Comparison of ENCODE assay signal across 24 cellular contexts in genomic region chr17:75740631-75741077, GRCh38.
"Had no signal": no experiment of that assay in that cellular context is flagged by ENCODE, and none has a peak within 500 bp of the region (broad histone marks: within the 10 kb centered on the region; RNA-seq: fewer than 3 reads in every experiment).

No MANE protein-coding gene starts in this region.

- H3K4me1 Mint-ChIP-seq: activated T-helper 17 cell treated with anti-CD3 and anti-CD28 coated beads, Interleukin-2, amount 50 U/mL, for 72 hours had no signal

- ATAC-seq: activated T-cell treated with anti-CD3 and anti-CD28 coated beads, Interleukin-2, amount 50 U/mL, for 4 hours; activated T-helper 17 cell treated with anti-CD3 and anti-CD28 coated beads, Interleukin-2, amount 50 U/mL, for 72 hours; gastroesophageal sphincter; naive thymus-derived CD8-positive, alpha-beta T cell; right cardiac atrium; stimulated activated naive CD8-positive, alpha-beta T cell treated with anti-CD3 and anti-CD28 coated beads, Interleukin-15, Interleukin-2, amounts not matched to agents 100 U/mL and 50 U/mL, for 24 hours had no signal

- H3K9me3 Mint-ChIP-seq: activated CD4-positive, alpha-beta memory T cell treated with anti-CD3 and anti-CD28 coated beads, Interleukin-2, amount 10 ng/mL, durations not matched to agents 7 days and 5 days; activated CD4-positive, alpha-beta T cell treated with anti-CD3 and anti-CD28 coated beads, Interleukin-2, amount 10 ng/mL, durations not matched to agents 7 days and 5 days; activated T-cell treated with anti-CD3 and anti-CD28 coated beads, Interleukin-2, amount 50 U/mL, for 4 hours; activated T-helper 17 cell treated with anti-CD3 and anti-CD28 coated beads, Interleukin-2, amount 50 U/mL, for 72 hours; memory B cell; naive thymus-derived CD8-positive, alpha-beta T cell; neural progenitor cell had no signal

- H3K79me2 ChIP-seq: hepatocyte had no signal

- H3K27me3 Mint-ChIP-seq: activated CD4-positive, alpha-beta memory T cell treated with anti-CD3 and anti-CD28 coated beads, Interleukin-2, amount 10 ng/mL, durations not matched to agents 7 days and 5 days; activated CD4-positive, alpha-beta T cell treated with anti-CD3 and anti-CD28 coated beads, Interleukin-2, amount 10 ng/mL, durations not matched to agents 7 days and 5 days had no signal

- H3K4me1 ChIP-seq: gastroesophageal sphincter, neural progenitor cell, testis, transverse colon had no signal

- H3K9me3 ChIP-seq: gastroesophageal sphincter, spleen, testis, transverse colon had no signal

- H3K4me3 ChIP-seq: gastroesophageal sphincter, hepatocyte, neural progenitor cell, spleen, testis, transverse colon had no signal

- H3K27ac Mint-ChIP-seq: activated CD4-positive, alpha-beta memory T cell treated with anti-CD3 and anti-CD28 coated beads, Interleukin-2, amount 10 ng/mL, durations not matched to agents 7 days and 5 days; activated CD4-positive, alpha-beta T cell treated with anti-CD3 and anti-CD28 coated beads, Interleukin-2, amount 10 ng/mL, durations not matched to agents 7 days and 5 days; activated T-helper 17 cell treated with anti-CD3 and anti-CD28 coated beads, Interleukin-2, amount 50 U/mL, for 72 hours; memory B cell; neural progenitor cell had no signal

- H3K27me3 ChIP-seq: hepatocyte, neural progenitor cell, spleen, testis, transverse colon had no signal

- H2AFZ ChIP-seq: hepatocyte, neural progenitor cell had no signal

- H3K36me3 Mint-ChIP-seq: memory B cell; naive thymus-derived CD8-positive, alpha-beta T cell; neural progenitor cell had no signal

- DNase-seq: activated CD4-positive, alpha-beta memory T cell treated with anti-CD3 and anti-CD28 coated beads, Interleukin-2, amount 10 ng/mL, durations not matched to agents 7 days and 5 days; activated CD4-positive, alpha-beta T cell treated with anti-CD3 and anti-CD28 coated beads for 1 hour; activated CD4-positive, alpha-beta T cell treated with anti-CD3 and anti-CD28 coated beads, Interleukin-2, amount 10 ng/mL, durations not matched to agents 7 days and 5 days; activated CD8-positive, alpha-beta memory T cell treated with anti-CD3 and anti-CD28 coated beads, Interleukin-2, amount 50 U/mL, for 48 hours; activated gamma-delta T cell treated with Interleukin-2 at 50 U/mL for 16 hours; activated naive CD4-positive, alpha-beta T cell treated with anti-CD3 and anti-CD28 coated beads, Interleukin-2, amount 50 U/mL, for 16 hours; activated T-cell treated with anti-CD3 and anti-CD28 coated beads, Interleukin-2, amount 50 U/mL, for 4 hours; amniotic stem cell; caudate nucleus; left colon; naive thymus-derived CD8-positive, alpha-beta T cell; spleen; stimulated activated naive CD8-positive, alpha-beta T cell treated with anti-CD3 and anti-CD28 coated beads, Interleukin-15, Interleukin-2, amounts not matched to agents 100 U/mL and 50 U/mL, for 24 hours; T-helper 9 cell; testis; transverse colon had no signal

- H3K36me3 ChIP-seq: neural progenitor cell had no signal

- FAIRE-seq: endothelial cell of umbilical vein, keratinocyte had no signal

- H3K4me3 Mint-ChIP-seq: activated CD4-positive, alpha-beta memory T cell treated with anti-CD3 and anti-CD28 coated beads, Interleukin-2, amount 10 ng/mL, durations not matched to agents 7 days and 5 days; activated CD4-positive, alpha-beta T cell treated with anti-CD3 and anti-CD28 coated beads, Interleukin-2, amount 10 ng/mL, durations not matched to agents 7 days and 5 days; activated T-cell treated with anti-CD3 and anti-CD28 coated beads, Interleukin-2, amount 50 U/mL, for 4 hours; activated T-helper 17 cell treated with anti-CD3 and anti-CD28 coated beads, Interleukin-2, amount 50 U/mL, for 72 hours; memory B cell; naive thymus-derived CD8-positive, alpha-beta T cell; neural progenitor cell had no signal

- H3K9ac ChIP-seq: neural progenitor cell had no signal

- H3K27ac ChIP-seq: gastroesophageal sphincter, hepatocyte, neural progenitor cell, spleen, testis, transverse colon had no signal

- H3K4me2 ChIP-seq: hepatocyte, neural progenitor cell had no signal
